ENCODE assay signal across 1 cellular context in the genomic region with DNA sequence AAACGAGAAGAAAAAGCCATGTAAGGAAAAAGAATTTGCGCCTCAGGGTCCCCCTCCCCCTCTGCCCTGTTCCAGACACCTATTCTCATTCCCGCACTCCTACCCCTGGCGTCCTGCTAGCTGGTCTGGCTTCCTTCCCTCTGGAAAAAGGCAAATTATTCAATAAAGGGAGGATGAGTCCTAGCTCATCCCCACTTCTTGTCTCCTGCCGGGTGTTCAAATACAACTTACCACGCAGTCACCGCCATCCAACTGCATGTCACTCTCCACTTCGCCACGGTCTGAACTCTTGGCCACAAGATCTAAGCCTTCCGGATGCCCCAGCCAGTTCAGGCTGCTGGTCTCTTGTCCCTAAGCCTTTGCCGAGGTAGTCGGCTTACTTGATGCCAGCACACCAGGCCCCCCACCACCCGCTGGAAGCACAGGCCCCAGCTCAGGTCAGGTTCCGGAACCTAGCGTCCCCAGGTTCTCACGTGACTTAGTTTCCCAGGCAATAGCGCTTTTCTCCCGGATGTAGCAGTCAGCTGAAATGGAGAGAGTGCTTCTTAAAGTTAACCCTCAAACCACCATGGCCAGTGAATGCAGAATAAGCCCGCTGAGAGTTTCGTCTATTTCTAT.
TF ChIP-seq lines count a peak whose summit lies in the region.

No MANE protein-coding gene starts in this region.

TF ChIP-seq in IMR-90, 13 proteins besides CTCF, POLR2A, EP300 and RAD21:
- TF ChIP-seq CHD1 (IDR thresholded peaks at IDR 0.05; ENCODE audit: low read depth, low read length): no peak
- peak; percentile 80 for TF ChIP-seq BHLHE40 (IDR thresholded peaks at IDR 0.05; ENCODE audit: low read depth, low read length)
- no peak for TF ChIP-seq CEBPB (IDR thresholded peaks at IDR 0.05; ENCODE audit: low read depth, low read length)
- TF ChIP-seq MXI1 (IDR thresholded peaks at IDR 0.05; ENCODE audit: borderline replicate concordance, low read depth, low read length): no peak
- no peak for TF ChIP-seq NFE2L2 (IDR thresholded peaks at IDR 0.05; ENCODE audit: low read depth, low read length)
- TF ChIP-seq MAZ (IDR thresholded peaks at IDR 0.05; ENCODE audit: borderline replicate concordance, low read depth, low read length): no peak
- TF ChIP-seq FOS (IDR thresholded peaks at IDR 0.05; ENCODE audit: low read depth, low read length): no peak
- TF ChIP-seq MAFK (IDR thresholded peaks at IDR 0.05; ENCODE audit: low read depth, low read length): no peak
- no peak for TF ChIP-seq RCOR1 (IDR thresholded peaks at IDR 0.05; ENCODE audit: insufficient replicate concordance, low read length)
- TF ChIP-seq, protein P1, sequence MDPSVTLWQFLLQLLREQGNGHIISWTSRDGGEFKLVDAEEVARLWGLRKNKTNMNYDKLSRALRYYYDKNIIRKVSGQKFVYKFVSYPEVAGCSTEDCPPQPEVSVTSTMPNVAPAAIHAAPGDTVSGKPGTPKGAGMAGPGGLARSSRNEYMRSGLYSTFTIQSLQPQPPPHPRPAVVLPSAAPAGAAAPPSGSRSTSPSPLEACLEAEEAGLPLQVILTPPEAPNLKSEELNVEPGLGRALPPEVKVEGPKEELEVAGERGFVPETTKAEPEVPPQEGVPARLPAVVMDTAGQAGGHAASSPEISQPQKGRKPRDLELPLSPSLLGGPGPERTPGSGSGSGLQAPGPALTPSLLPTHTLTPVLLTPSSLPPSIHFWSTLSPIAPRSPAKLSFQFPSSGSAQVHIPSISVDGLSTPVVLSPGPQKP (IDR thresholded peaks at IDR 0.05; ENCODE audit: borderline replicate concordance, low read depth, low read length): no peak
- no peak for TF ChIP-seq SMC3 (IDR thresholded peaks at IDR 0.05; ENCODE audit: low read depth, low read length)
- TF ChIP-seq, protein P2, sequence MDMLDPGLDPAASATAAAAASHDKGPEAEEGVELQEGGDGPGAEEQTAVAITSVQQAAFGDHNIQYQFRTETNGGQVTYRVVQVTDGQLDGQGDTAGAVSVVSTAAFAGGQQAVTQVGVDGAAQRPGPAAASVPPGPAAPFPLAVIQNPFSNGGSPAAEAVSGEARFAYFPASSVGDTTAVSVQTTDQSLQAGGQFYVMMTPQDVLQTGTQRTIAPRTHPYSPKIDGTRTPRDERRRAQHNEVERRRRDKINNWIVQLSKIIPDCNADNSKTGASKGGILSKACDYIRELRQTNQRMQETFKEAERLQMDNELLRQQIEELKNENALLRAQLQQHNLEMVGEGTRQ (IDR thresholded peaks at IDR 0.05; ENCODE audit: low read depth, low read length): peak; percentile 82
TF ChIP-seq in IMR-90: peak in this region for 2.
